9 cellular contexts compared by ENCODE assay signal in the genomic region with DNA sequence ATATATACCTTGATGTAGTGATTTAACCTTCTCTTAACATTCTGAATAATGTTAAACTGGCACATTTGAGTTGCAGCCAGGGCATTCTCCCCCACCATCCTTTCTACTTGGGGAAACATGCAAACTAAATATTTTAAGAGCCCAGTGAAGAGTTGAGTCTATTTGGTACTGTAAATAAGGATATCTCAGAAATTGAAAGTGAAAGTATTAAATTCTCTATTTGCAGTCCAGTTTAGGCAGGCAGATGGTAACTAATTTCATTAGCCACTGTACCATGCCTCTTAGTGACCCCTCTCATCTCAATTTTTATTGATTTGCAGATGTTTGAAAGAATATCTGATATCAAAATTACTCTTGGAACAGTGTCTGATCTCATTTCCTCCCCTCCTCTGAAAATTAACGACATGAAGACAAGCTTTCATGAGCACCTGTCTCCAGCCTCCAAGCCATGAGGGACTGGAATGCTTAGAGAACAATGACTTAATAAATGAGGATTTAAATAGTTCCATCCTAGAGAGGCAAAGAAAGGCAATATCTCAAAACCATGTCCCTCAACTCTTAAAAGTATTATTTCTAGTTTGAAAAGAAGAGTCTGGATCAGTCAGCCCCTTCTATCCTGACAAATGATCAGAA.
A peak's percentile ranks its signal among the peaks of the same experiment; 100 is the strongest.
DNase-seq lines count a peak whose midpoint lies in the region; ATAC-seq and TF ChIP-seq lines count a peak whose summit lies in the region.
"Had no signal": no experiment of that assay in that cellular context is flagged by ENCODE, and none has a peak within 500 bp of the region (broad histone marks: within the 10 kb centered on the region; RNA-seq: fewer than 3 reads in every experiment).

No MANE protein-coding gene starts in this region.

- no peaks in the 10 kb centered on the region for H3K27me3 Mint-ChIP-seq in activated T-cell treated with anti-CD3 and anti-CD28 coated beads, Interleukin-2, amount 50 U/mL, for 24 hours
- no peaks in the 10 kb centered on the region for H3K27me3 Mint-ChIP-seq in WTC11 (ENCODE audit: low read depth)

- H3K27me3 ChIP-seq in endocrine pancreas (ENCODE audit: control insufficient read depth, insufficient read depth, low read length) (no peaks in the 10 kb centered on the region), subcutaneous abdominal adipose tissue (ENCODE audit: control insufficient read depth in 5 of 5, insufficient read depth in 4 of 5, low read length in 5 of 5) (no peaks in the 10 kb centered on the region)
- H3K27me3 ChIP-seq: neural progenitor cell had no signal

- DNase-seq in activated T-cell treated with anti-CD3 and anti-CD28 coated beads, Interleukin-2, amount 50 U/mL, for 24 hours = no peak
- DNase-seq in activated T-cell treated with anti-CD3 and anti-CD28 coated beads, Interleukin-2, amount 50 U/mL, for 48 hours = no peak
- DNase-seq in NCI-H524 treated with DMSO at 0.1 percent for 48 hours (lab: John Stamatoyannopoulos, UW) = peak; percentile 31
- no peak for DNase-seq in dermis blood vessel endothelial cell
- no peak for DNase-seq in WTC11 (ENCODE audit: low spot score)

- H3K27ac ChIP-seq in subcutaneous abdominal adipose tissue (ENCODE audit: low read depth, low read length) = no peak overlapping the region
- H3K27ac ChIP-seq: neural progenitor cell had no signal

- H3K36me3 ChIP-seq in endocrine pancreas (ENCODE audit: control insufficient read depth, insufficient read depth, low read length) (no peaks in the 10 kb centered on the region), subcutaneous abdominal adipose tissue (ENCODE audit: control insufficient read depth in 5 of 5, insufficient read depth in 5 of 5, low read length in 5 of 5) (no peaks in the 10 kb centered on the region)
- H3K36me3 ChIP-seq: neural progenitor cell had no signal

- CTCF ChIA-PET in WTC11 (lab: Charles Lee) = no interaction called here

- H3K4me3 Mint-ChIP-seq in activated T-cell treated with anti-CD3 and anti-CD28 coated beads, Interleukin-2, amount 50 U/mL, for 24 hours = peak overlapping the region; percentile 13
- H3K4me3 Mint-ChIP-seq in WTC11 = no peak overlapping the region
- H3K4me3 Mint-ChIP-seq: neural progenitor cell had no signal

- POLR2A ChIA-PET in WTC11 (lab: Charles Lee) = no interaction called here

- no peak for TF ChIP-seq CTCF in WTC11 (IDR thresholded peaks at IDR 0.05)

- H3K9ac ChIP-seq in endocrine pancreas (ENCODE audit: control insufficient read depth, insufficient read depth, low read length) = no peak overlapping the region
- H3K9ac ChIP-seq in subcutaneous abdominal adipose tissue (ENCODE audit: low read length in 5 of 5) = peak overlapping the region in 1 of 5 donors; percentile 12
- H3K9ac ChIP-seq: neural progenitor cell had no signal

- no peaks in the 10 kb centered on the region for H3K36me3 Mint-ChIP-seq in activated T-cell treated with anti-CD3 and anti-CD28 coated beads, Interleukin-2, amount 50 U/mL, for 24 hours (ENCODE audit: low read depth)
- no peaks in the 10 kb centered on the region for H3K36me3 Mint-ChIP-seq in WTC11
- H3K36me3 Mint-ChIP-seq: neural progenitor cell had no signal

- peaks cover 27% of the 10 kb centered on the region for H3K4me1 Mint-ChIP-seq in activated T-cell treated with anti-CD3 and anti-CD28 coated beads, Interleukin-2, amount 50 U/mL, for 24 hours (ENCODE audit: low read depth)
- H3K4me1 Mint-ChIP-seq in WTC11 = no peaks in the 10 kb centered on the region

- ATAC-seq in WTC11 (no peak), HG03432 (IDR thresholded peaks at IDR 0.05; ENCODE audit: unreplicated experiment) (no peak)

- H3K4me1 ChIP-seq in endocrine pancreas (ENCODE audit: control insufficient read depth, insufficient read depth, low read length) (no peaks in the 10 kb centered on the region), subcutaneous abdominal adipose tissue (ENCODE audit: control insufficient read depth in 5 of 5, insufficient read depth in 5 of 5, low read length in 5 of 5) (peaks cover 0 to 17% (median 2%) of the 10 kb centered on the region in 5 donors)

- no peak overlapping the region for H3K27ac Mint-ChIP-seq in activated T-cell treated with anti-CD3 and anti-CD28 coated beads, Interleukin-2, amount 50 U/mL, for 24 hours
- H3K27ac Mint-ChIP-seq in WTC11 = no peak overlapping the region
- H3K27ac Mint-ChIP-seq: neural progenitor cell had no signal

- H3K9me3 Mint-ChIP-seq in activated T-cell treated with anti-CD3 and anti-CD28 coated beads, Interleukin-2, amount 50 U/mL, for 24 hours = no peaks in the 10 kb centered on the region
- no peaks in the 10 kb centered on the region for H3K9me3 Mint-ChIP-seq in WTC11
- H3K9me3 Mint-ChIP-seq: neural progenitor cell had no signal

- no peaks in the 10 kb centered on the region for H3K9me3 ChIP-seq in endocrine pancreas (ENCODE audit: control insufficient read depth, low read length)
- H3K9me3 ChIP-seq in subcutaneous abdominal adipose tissue (ENCODE audit: control insufficient read depth in 5 of 5, low read length in 5 of 5) = peaks cover 0 to 5% (median 0%) of the 10 kb centered on the region in 5 donors

- H3K4me3 ChIP-seq in endocrine pancreas (ENCODE audit: control insufficient read depth, insufficient read depth, low read length) (peak overlapping the region; percentile 38), subcutaneous abdominal adipose tissue (ENCODE audit: low read depth in 1 of 5, low read length in 5 of 5) (peak overlapping the region in 3 of 5 donors; percentile 26 to 38 (median 36))
- H3K4me3 ChIP-seq: neural progenitor cell had no signal

TF ChIP-seq in WTC11, 78 proteins besides CTCF, POLR2A, EP300 and RAD21:
- TF ChIP-seq, protein P1, sequence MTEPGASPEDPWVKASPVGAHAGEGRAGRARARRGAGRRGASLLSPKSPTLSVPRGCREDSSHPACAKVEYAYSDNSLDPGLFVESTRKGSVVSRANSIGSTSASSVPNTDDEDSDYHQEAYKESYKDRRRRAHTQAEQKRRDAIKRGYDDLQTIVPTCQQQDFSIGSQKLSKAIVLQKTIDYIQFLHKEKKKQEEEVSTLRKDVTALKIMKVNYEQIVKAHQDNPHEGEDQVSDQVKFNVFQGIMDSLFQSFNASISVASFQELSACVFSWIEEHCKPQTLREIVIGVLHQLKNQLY (CRISPR knock-in tag; IDR thresholded peaks at IDR 0.05) = no peak
- TF ChIP-seq RORB (CRISPR knock-in tag; IDR thresholded peaks at IDR 0.05) (no peak), SMAD3 (CRISPR knock-in tag; IDR thresholded peaks at IDR 0.05; ENCODE audit: borderline replicate concordance) (no peak), ESRRA (CRISPR knock-in tag; IDR thresholded peaks at IDR 0.05; ENCODE audit: borderline replicate concordance) (no peak), NR2C2 (CRISPR knock-in tag; IDR thresholded peaks at IDR 0.05) (no peak), ZNF232 (CRISPR knock-in tag; IDR thresholded peaks at IDR 0.05) (no peak), IRF2 (CRISPR knock-in tag; IDR thresholded peaks at IDR 0.05; ENCODE audit: borderline replicate concordance, low read depth) (no peak), ETV6 (CRISPR knock-in tag; IDR thresholded peaks at IDR 0.05) (no peak), ZNF416 (CRISPR knock-in tag; IDR thresholded peaks at IDR 0.05) (no peak), NR3C1 (CRISPR knock-in tag; conservative IDR thresholded peaks at IDR 0.05; ENCODE audit: low read depth) (no peak)
- TF ChIP-seq, protein P2, sequence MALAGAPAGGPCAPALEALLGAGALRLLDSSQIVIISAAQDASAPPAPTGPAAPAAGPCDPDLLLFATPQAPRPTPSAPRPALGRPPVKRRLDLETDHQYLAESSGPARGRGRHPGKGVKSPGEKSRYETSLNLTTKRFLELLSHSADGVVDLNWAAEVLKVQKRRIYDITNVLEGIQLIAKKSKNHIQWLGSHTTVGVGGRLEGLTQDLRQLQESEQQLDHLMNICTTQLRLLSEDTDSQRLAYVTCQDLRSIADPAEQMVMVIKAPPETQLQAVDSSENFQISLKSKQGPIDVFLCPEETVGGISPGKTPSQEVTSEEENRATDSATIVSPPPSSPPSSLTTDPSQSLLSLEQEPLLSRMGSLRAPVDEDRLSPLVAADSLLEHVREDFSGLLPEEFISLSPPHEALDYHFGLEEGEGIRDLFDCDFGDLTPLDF (CRISPR knock-in tag; IDR thresholded peaks at IDR 0.05) = no peak
- TF ChIP-seq, protein P3, sequence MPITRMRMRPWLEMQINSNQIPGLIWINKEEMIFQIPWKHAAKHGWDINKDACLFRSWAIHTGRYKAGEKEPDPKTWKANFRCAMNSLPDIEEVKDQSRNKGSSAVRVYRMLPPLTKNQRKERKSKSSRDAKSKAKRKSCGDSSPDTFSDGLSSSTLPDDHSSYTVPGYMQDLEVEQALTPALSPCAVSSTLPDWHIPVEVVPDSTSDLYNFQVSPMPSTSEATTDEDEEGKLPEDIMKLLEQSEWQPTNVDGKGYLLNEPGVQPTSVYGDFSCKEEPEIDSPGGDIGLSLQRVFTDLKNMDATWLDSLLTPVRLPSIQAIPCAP (CRISPR knock-in tag; IDR thresholded peaks at IDR 0.05) = no peak
TF ChIP-seq in WTC11: peak in this region for 0.
